ENCODE assay signal across 1 cellular context in the genomic region with DNA sequence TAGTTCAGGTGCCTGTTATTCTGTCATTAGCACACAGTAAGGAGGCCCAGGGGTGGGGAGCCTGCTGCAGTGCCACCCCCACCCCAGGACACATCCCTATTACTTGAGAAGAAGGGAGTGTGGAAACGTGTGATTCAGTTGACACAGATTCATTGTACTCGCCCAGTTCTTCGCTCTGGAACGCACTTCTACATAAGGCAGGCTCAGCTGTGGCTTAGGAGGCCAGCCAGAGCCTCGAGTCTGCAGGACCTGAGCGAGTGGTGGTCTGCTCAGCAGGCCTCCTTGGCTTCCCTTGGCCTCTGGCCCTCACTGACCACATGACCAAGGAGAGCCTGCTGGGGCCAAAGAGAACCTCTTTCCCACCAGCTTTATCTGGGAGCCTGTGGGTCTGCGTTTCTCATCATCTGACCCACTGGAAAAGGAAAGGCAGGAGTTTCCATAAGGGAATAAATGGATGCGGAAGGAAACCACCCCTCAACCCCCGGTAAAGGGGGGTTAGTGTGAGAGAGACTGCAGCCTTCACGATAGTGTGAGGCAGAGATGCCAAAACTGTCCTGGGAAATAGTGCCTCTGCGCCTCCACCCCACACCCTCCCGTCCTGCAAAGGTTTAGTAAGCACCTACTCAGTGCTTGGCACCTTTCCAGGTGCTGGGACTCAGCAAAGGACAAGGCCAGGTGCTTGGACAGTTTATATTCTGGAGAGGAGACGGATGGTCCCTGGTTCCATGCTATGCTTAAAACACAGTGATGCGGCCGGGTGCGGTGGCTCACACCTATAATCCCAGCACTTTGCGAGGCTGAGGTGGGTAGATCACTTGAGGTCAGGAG.
TF ChIP-seq lines count a peak whose summit lies in the region.

No MANE protein-coding gene starts in this region.

TF ChIP-seq in K562, 482 proteins besides CTCF, POLR2A, EP300 and RAD21 (continued from another document):
- TF ChIP-seq RREB1 (CRISPR knock-in tag; IDR thresholded peaks at IDR 0.05) = no peak
- TF ChIP-seq NFIC (IDR thresholded peaks at IDR 0.05) = peak; percentile 94
